Comparison of ENCODE assay signal across 18 cellular contexts in the genomic region with DNA sequence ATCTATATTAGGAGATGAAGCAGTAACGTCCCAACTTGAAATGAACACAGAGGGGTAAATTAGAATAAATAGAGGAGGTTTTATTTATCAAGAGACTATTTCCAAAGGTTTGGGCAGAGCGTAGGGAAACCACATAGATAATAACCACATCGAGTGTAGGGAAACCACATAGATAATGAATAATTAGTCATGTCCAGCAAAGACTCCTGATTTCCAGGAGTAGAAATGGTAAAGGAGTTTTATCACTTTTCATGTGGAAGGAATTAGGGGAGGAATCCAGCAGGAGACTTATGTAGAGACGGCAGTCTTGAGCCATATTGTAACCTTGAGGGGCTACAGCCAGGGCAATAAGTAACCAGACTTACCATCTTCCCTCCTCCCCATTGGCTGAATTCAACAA.
"Had no signal": no experiment of that assay in that cellular context is flagged by ENCODE, and none has a peak within 500 bp of the region (broad histone marks: within the 10 kb centered on the region; RNA-seq: fewer than 3 reads in every experiment).

No MANE protein-coding gene starts in this region.

- H3K4me3 ChIP-seq: esophagus muscularis mucosa, heart left ventricle, psoas muscle, right lobe of liver, testis, tibial nerve, upper lobe of right lung, vagina had no signal

- ATAC-seq: heart left ventricle; naive thymus-derived CD8-positive, alpha-beta T cell; psoas muscle; right lobe of liver; stimulated activated effector memory CD8-positive, alpha-beta T cell treated with anti-CD3 and anti-CD28 coated beads, Interleukin-12 subunit alpha, Interleukin-12 subunit beta, amount 100 ng/mL, for 72 hours; stimulated activated naive CD8-positive, alpha-beta T cell treated with anti-CD3 and anti-CD28 coated beads, Interleukin-15, Interleukin-2, amounts not matched to agents 100 U/mL and 50 U/mL, for 24 hours; upper lobe of right lung had no signal

- DNase-seq: effector memory CD4-positive, alpha-beta T cell; foreskin melanocyte; heart left ventricle; hippocampal formation; kidney glomerular epithelial cell; naive thymus-derived CD8-positive, alpha-beta T cell; psoas muscle; retina; right lobe of liver; stimulated activated CD4-positive, alpha-beta T cell treated with anti-CD3 and anti-CD28 coated beads, Interleukin-4, amount 100 ng/mL, for 1 hour; stimulated activated CD8-positive, alpha-beta memory T cell treated with anti-CD3 and anti-CD28 coated beads, Interleukin-4, amount 100 ng/mL, for 48 hours; stimulated activated naive CD8-positive, alpha-beta T cell treated with anti-CD3 and anti-CD28 coated beads, Interleukin-15, Interleukin-2, amounts not matched to agents 100 U/mL and 50 U/mL, for 24 hours; testis; upper lobe of right lung had no signal
